Comparison of ENCODE assay signal across 22 cellular contexts in the genomic region with DNA sequence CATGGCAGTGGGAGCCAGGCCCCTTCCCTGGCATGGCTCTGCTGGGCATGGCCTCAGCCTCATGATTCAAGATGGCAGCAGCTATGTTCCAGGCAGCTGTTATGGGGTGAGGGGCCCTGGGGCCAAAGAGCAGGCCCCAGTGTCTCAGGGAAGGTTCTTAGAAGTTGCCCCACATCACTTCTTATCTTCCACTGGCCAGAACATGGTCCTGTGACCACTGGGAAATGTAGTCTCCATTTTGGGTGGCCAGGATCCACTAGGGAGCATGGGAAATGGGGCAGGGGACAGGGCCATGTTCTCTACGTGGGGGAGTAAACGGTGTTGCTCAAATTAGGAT. TPM values are rescaled to one million over a fixed set of nuclear protein-coding genes. Genes with fewer than 3 reads are reported as not detected.
DNase-seq lines count a peak whose midpoint lies in the region; ATAC-seq lines count a peak whose summit lies in the region.
"Had no signal": no experiment of that assay in that cellular context is flagged by ENCODE, and none has a peak within 500 bp of the region (broad histone marks: within the 10 kb centered on the region; RNA-seq: fewer than 3 reads in every experiment).

No MANE protein-coding gene starts in this region.

- POLR2A ChIA-PET in activated CD4-positive, alpha-beta memory T cell treated with anti-CD3 and anti-CD28 coated beads for 36 hours (lab: Charles Lee): no interaction called here
- POLR2A ChIA-PET in activated CD4-positive, alpha-beta memory T cell treated with anti-CD3 and anti-CD28 coated beads, Interleukin-2, amount 10 ng/mL, durations not matched to agents 7 days and 5 days (lab: Charles Lee): interaction anchor here (2.8 kb wide), 1 partner anchor 12 kb away, joined by 17 read pairs; no protein-coding TSS in a partner anchor

- H3K4me3 Mint-ChIP-seq in activated CD4-positive, alpha-beta memory T cell treated with anti-CD3 and anti-CD28 coated beads for 36 hours: no peak overlapping the region
- H3K4me3 Mint-ChIP-seq in activated CD4-positive, alpha-beta memory T cell treated with anti-CD3 and anti-CD28 coated beads, Interleukin-2, amount 10 ng/mL, durations not matched to agents 7 days and 5 days: no peak overlapping the region
- H3K4me3 Mint-ChIP-seq: IgD-negative memory B cell had no signal

- peaks cover 2% of the 10 kb centered on the region for H3K4me1 ChIP-seq in right cardiac atrium (ENCODE audit: control insufficient read depth, insufficient read depth, low read length)
- H3K4me1 ChIP-seq in effector memory CD4-positive, alpha-beta T cell (ENCODE audit: control insufficient read depth, insufficient read depth, low read length, poor library complexity, severe bottlenecking): peaks cover 13% of the 10 kb centered on the region

- intact Hi-C loops in activated CD4-positive, alpha-beta memory T cell treated with anti-CD3 and anti-CD28 coated beads for 36 hours (cut with micrococcal nuclease): no loop called here
- intact Hi-C loops in Right ventricle myocardium superior (cut with DNase I) (no loop called here), right cardiac atrium (cut with DNase I) (no loop called here)

- no peak for ATAC-seq in Right ventricle myocardium superior (ENCODE audit: poor library complexity)
- ATAC-seq in right cardiac atrium: no peak
- ATAC-seq: Panc1 had no signal

- 95% methylated on average over 2 of the region's 2 CpGs for WGBS in right cardiac atrium

- peaks cover 57% of the 10 kb centered on the region for H3K4me1 Mint-ChIP-seq in activated CD4-positive, alpha-beta memory T cell treated with anti-CD3 and anti-CD28 coated beads for 36 hours (ENCODE audit: low read depth)
- H3K4me1 Mint-ChIP-seq in activated CD4-positive, alpha-beta memory T cell treated with anti-CD3 and anti-CD28 coated beads, Interleukin-2, amount 10 ng/mL, durations not matched to agents 7 days and 5 days: peaks cover 12% of the 10 kb centered on the region

- H3K27me3 ChIP-seq in right cardiac atrium (ENCODE audit: control insufficient read depth, insufficient read depth): no peaks in the 10 kb centered on the region
- no peaks in the 10 kb centered on the region for H3K27me3 ChIP-seq in effector memory CD4-positive, alpha-beta T cell (replicated peaks; ENCODE audit: control insufficient read depth, insufficient read depth, low read length, poor library complexity, severe bottlenecking)

- H3K9me3 Mint-ChIP-seq in activated CD4-positive, alpha-beta memory T cell treated with anti-CD3 and anti-CD28 coated beads for 36 hours: no peaks in the 10 kb centered on the region
- no peaks in the 10 kb centered on the region for H3K9me3 Mint-ChIP-seq in activated CD4-positive, alpha-beta memory T cell treated with anti-CD3 and anti-CD28 coated beads, Interleukin-2, amount 10 ng/mL, durations not matched to agents 7 days and 5 days
- H3K9me3 Mint-ChIP-seq: IgD-negative memory B cell had no signal

- H3K27ac ChIP-seq in right cardiac atrium (ENCODE audit: low read length): no peak overlapping the region
- H3K27ac ChIP-seq in effector memory CD4-positive, alpha-beta T cell (ENCODE audit: insufficient read depth, low read length, poor library complexity, severe bottlenecking): peak overlapping the region; percentile 23

- no peaks in the 10 kb centered on the region for H3K9me3 ChIP-seq in right cardiac atrium (ENCODE audit: control insufficient read depth, low read length)
- H3K9me3 ChIP-seq in effector memory CD4-positive, alpha-beta T cell (ENCODE audit: control insufficient read depth, low read length): no peaks in the 10 kb centered on the region

- no peaks in the 10 kb centered on the region for H3K27me3 Mint-ChIP-seq in activated CD4-positive, alpha-beta memory T cell treated with anti-CD3 and anti-CD28 coated beads for 36 hours
- no peaks in the 10 kb centered on the region for H3K27me3 Mint-ChIP-seq in activated CD4-positive, alpha-beta memory T cell treated with anti-CD3 and anti-CD28 coated beads, Interleukin-2, amount 10 ng/mL, durations not matched to agents 7 days and 5 days
- H3K27me3 Mint-ChIP-seq: IgD-negative memory B cell had no signal

- no peak for DNase-seq in activated CD4-positive, alpha-beta memory T cell treated with anti-CD3 and anti-CD28 coated beads for 36 hours
- no peak for DNase-seq in activated CD4-positive, alpha-beta memory T cell treated with anti-CD3 and anti-CD28 coated beads, Interleukin-2, amount 10 ng/mL, durations not matched to agents 7 days and 5 days
- DNase-seq in Right ventricle myocardium superior (peak; percentile 10), right cardiac atrium (no peak), hippocampal formation (lab: John Stamatoyannopoulos, UW) (no peak), NCI-H1092 treated with DMSO at 0.1 percent for 48 hours (lab: John Stamatoyannopoulos, UW) (no peak)
- DNase-seq in effector memory CD4-positive, alpha-beta T cell: no peak
- DNase-seq: 8988T, AML-193, C1 segment of cervical spinal cord, EL, GF-D8, H7, Karpas-422, MV-4-11, NCI-H1694 treated with DMSO at 0.1 percent for 48 hours, NCI-H2081 treated with DMSO at 0.1 percent for 48 hours, NCI-H2171 treated with DMSO at 0.1 percent for 48 hours, NCI-H524 treated with DMSO at 0.1 percent for 48 hours, NCI-H82 had no signal

- peaks cover 48% of the 10 kb centered on the region for H3K36me3 ChIP-seq in effector memory CD4-positive, alpha-beta T cell (ENCODE audit: control insufficient read depth, insufficient read depth, low read length)

- CTCF ChIA-PET in activated CD4-positive, alpha-beta memory T cell treated with anti-CD3 and anti-CD28 coated beads for 36 hours (lab: Charles Lee): interaction anchor here (1.1 to 1.2 kb wide), 2 partner anchors 10 to 12 kb away, joined by 3 read pairs; no protein-coding TSS in a partner anchor
- CTCF ChIA-PET in activated CD4-positive, alpha-beta memory T cell treated with anti-CD3 and anti-CD28 coated beads, Interleukin-2, amount 10 ng/mL, durations not matched to agents 7 days and 5 days (lab: Charles Lee): interaction anchor here (0.8 to 1.3 kb wide), 2 partner anchors 12 to 73 kb away, joined by 3 to 4 read pairs; no protein-coding TSS in a partner anchor

- H3K36me3 Mint-ChIP-seq in activated CD4-positive, alpha-beta memory T cell treated with anti-CD3 and anti-CD28 coated beads for 36 hours: peaks cover 25% of the 10 kb centered on the region
- peaks cover 45% of the 10 kb centered on the region for H3K36me3 Mint-ChIP-seq in activated CD4-positive, alpha-beta memory T cell treated with anti-CD3 and anti-CD28 coated beads, Interleukin-2, amount 10 ng/mL, durations not matched to agents 7 days and 5 days (ENCODE audit: low read depth)

- no peak overlapping the region for H3K4me3 ChIP-seq in right cardiac atrium (ENCODE audit: low read length)
- H3K4me3 ChIP-seq in effector memory CD4-positive, alpha-beta T cell (ENCODE audit: insufficient read depth, low read depth, low read length, poor library complexity, severe bottlenecking): no peak overlapping the region

- H3K27ac Mint-ChIP-seq in activated CD4-positive, alpha-beta memory T cell treated with anti-CD3 and anti-CD28 coated beads for 36 hours: peak overlapping the region; percentile 45
- H3K27ac Mint-ChIP-seq in activated CD4-positive, alpha-beta memory T cell treated with anti-CD3 and anti-CD28 coated beads, Interleukin-2, amount 10 ng/mL, durations not matched to agents 7 days and 5 days: no peak overlapping the region

RNA-seq across cellular contexts. Expression of a gene that starts 18.3 kb away (rescaled TPM):
- 10 to 100 TPM; 67.0 to 72.8 TPM for total RNA-seq in activated CD4-positive, alpha-beta memory T cell treated with anti-CD3 and anti-CD28 coated beads for 36 hours
- total RNA-seq in activated CD4-positive, alpha-beta memory T cell treated with anti-CD3 and anti-CD28 coated beads, Interleukin-2, amount 10 ng/mL, durations not matched to agents 7 days and 5 days: 10 to 100 TPM; 69.6 to 71.4 TPM
- total RNA-seq in Right ventricle myocardium superior (0.56 TPM), right cardiac atrium (1 to 10 TPM; 1.0 to 2.0 (median 1.3) TPM)
- 0.16 TPM for polyA plus RNA-seq in right cardiac atrium

RNA-seq across cellular contexts. Expression of a gene that starts 19.3 kb away (rescaled TPM):
- total RNA-seq in activated CD4-positive, alpha-beta memory T cell treated with anti-CD3 and anti-CD28 coated beads for 36 hours: 10 to 100 TPM; 77.9 to 80.0 TPM
- total RNA-seq in activated CD4-positive, alpha-beta memory T cell treated with anti-CD3 and anti-CD28 coated beads, Interleukin-2, amount 10 ng/mL, durations not matched to agents 7 days and 5 days: 10 to 100 TPM; 80.4 to 83.5 TPM
- total RNA-seq in Right ventricle myocardium superior (27.5 TPM), right cardiac atrium (10 to 100 TPM; 17.7 to 26.6 (median 22.5) TPM)
- polyA plus RNA-seq in right cardiac atrium: 30.3 TPM

RNA-seq across cellular contexts. Expression of a gene that starts 57.3 kb away (rescaled TPM):
- 10 to 100 TPM; 77.9 to 82.0 TPM for total RNA-seq in activated CD4-positive, alpha-beta memory T cell treated with anti-CD3 and anti-CD28 coated beads for 36 hours
- 10 to 100 TPM; 36.9 to 37.4 TPM for total RNA-seq in activated CD4-positive, alpha-beta memory T cell treated with anti-CD3 and anti-CD28 coated beads, Interleukin-2, amount 10 ng/mL, durations not matched to agents 7 days and 5 days
- total RNA-seq in Right ventricle myocardium superior: 49.2 TPM
- total RNA-seq in right cardiac atrium: 10 to 100 TPM; 42.9 to 68.4 (median 62.7) TPM
- 96.2 TPM for polyA plus RNA-seq in right cardiac atrium

Comparison
In these comparisons a context has a peak if more than half of its experiments do, and no peak if none do; other contexts are left out.
1. RNA of a gene that starts 18.3 kb away (total RNA-seq): 67.0 to 72.8 TPM in activated CD4-positive, alpha-beta memory T cell treated with anti-CD3 and anti-CD28 coated beads for 36 hours and 69.6 to 71.4 TPM in activated CD4-positive, alpha-beta memory T cell treated with anti-CD3 and anti-CD28 coated beads, Interleukin-2, amount 10 ng/mL, durations not matched to agents 7 days and 5 days; 1.0 to 2.0 TPM in right cardiac atrium and 0.56 TPM in Right ventricle myocardium superior (single experiment); every median in the first group is over 10 times any median in the second.